In genomic region chr17:31048142-31048541, GRCh38 we compare ENCODE assay signal across 17 cellular contexts.
DNase-seq lines count a peak whose midpoint lies in the region; ATAC-seq and TF ChIP-seq lines count a peak whose summit lies in the region.
"Had no signal": no experiment of that assay in that cellular context is flagged by ENCODE, and none has a peak within 500 bp of the region (broad histone marks: within the 10 kb centered on the region; RNA-seq: fewer than 3 reads in every experiment).

No MANE protein-coding gene starts in this region.

- no peak for ATAC-seq in HG02981 (IDR thresholded peaks at IDR 0.05; ENCODE audit: unreplicated experiment)
- ATAC-seq in HG03159 (IDR thresholded peaks at IDR 0.05; ENCODE audit: unreplicated experiment): no peak
- ATAC-seq: A549; CD8-positive, alpha-beta T cell had no signal

- CTCF ChIA-PET in HEK293 (lab: Yijun Ruan, JAX): interaction anchor here (0.7 kb wide), 1 partner anchor 189 kb away, joined by 4 read pairs; no protein-coding TSS in a partner anchor

- POLR2A ChIA-PET in HEK293 (lab: Yijun Ruan, JAX): interaction anchor here (0.6 kb wide), 1 partner anchor 708 kb away, joined by 13 read pairs; no protein-coding TSS in a partner anchor

- no peaks in the 10 kb centered on the region for H3K36me3 ChIP-seq in HEK293 (ENCODE audit: control insufficient read depth in 2 of 2, insufficient read depth in 1 of 2, low read length in 2 of 2)
- H3K36me3 ChIP-seq: BLaER1 treated with 17β-estradiol and CSF1 and Interleukin-3, amounts not matched to agents 10 nM and 100 nM had no signal

- no peak overlapping the region for H3K27ac ChIP-seq in HEK293 (ENCODE audit: extremely low read depth, low read depth, low read length)
- H3K27ac ChIP-seq: 22Rv1; A549; BLaER1 treated with 17β-estradiol and CSF1 and Interleukin-3, amounts not matched to agents 10 nM and 100 nM; C4-2B had no signal

- no peak for TF ChIP-seq CTCF in HEK293 (tag by site-specific recombination; IDR thresholded peaks at IDR 0.05)

- H3K4me1 ChIP-seq in HEK293 (ENCODE audit: control insufficient read depth, insufficient read depth, low read length): no peaks in the 10 kb centered on the region

- H3K4me3 ChIP-seq in HEK293 (ENCODE audit: low read depth, low read length): no peak overlapping the region
- H3K4me3 ChIP-seq: A549; BLaER1 treated with 17β-estradiol and CSF1 and Interleukin-3, amounts not matched to agents 10 nM and 100 nM had no signal

- H3K9me3 ChIP-seq in HEK293 (ENCODE audit: control insufficient read depth, insufficient read depth, low read depth, low read length): no peaks in the 10 kb centered on the region
- H3K9me3 ChIP-seq: A549, Caco-2 had no signal

- peak; percentile 23 for DNase-seq in ecto neural progenitor cell (ENCODE audit: low spot score)
- peak; percentile 27 for DNase-seq in islet precursor cell
- no peak for DNase-seq in NCI-H774 (lab: John Stamatoyannopoulos, UW)
- DNase-seq: AML-193; Caco-2; Calu3; CD4-positive, alpha-beta T cell; CD8-positive, alpha-beta T cell; DMS79 treated with DMSO at 0.1 percent for 48 hours; GF-D8 had no signal

TF ChIP-seq in HEK293, 187 proteins besides CTCF, POLR2A, EP300 and RAD21:
- TF ChIP-seq GLIS1 (tag by site-specific recombination; IDR thresholded peaks at IDR 0.05) (peak; percentile 91), ZNF621 (tag by site-specific recombination; IDR thresholded peaks at IDR 0.05) (no peak), ZIC2 (tag by site-specific recombination; IDR thresholded peaks at IDR 0.05) (peak; percentile 67), ZNF350 (tag by site-specific recombination; IDR thresholded peaks at IDR 0.05) (no peak), ZNF2 (tag by site-specific recombination; IDR thresholded peaks at IDR 0.05) (no peak)
